In genomic region chr14:68791078-68791983, GRCh38 we compare ENCODE assay signal across 8 cellular contexts. TPM values are rescaled to one million over a fixed set of nuclear protein-coding genes. Genes with fewer than 3 reads are reported as not detected.
DNase-seq lines count a peak whose midpoint lies in the region; ATAC-seq and TF ChIP-seq lines count a peak whose summit lies in the region.

No MANE protein-coding gene starts in this region.

- peaks cover 20% of the 10 kb centered on the region; the same call in 1 of the 2 replicates for H3K4me1 ChIP-seq in HUES6 (ENCODE audit: control insufficient read depth, insufficient read depth, low read length)
- peaks cover 0 to 28% of the 10 kb centered on the region in 2 donors for H3K4me1 ChIP-seq in ascending aorta

- peaks cover 5 to 17% (median 14%) of the 10 kb centered on the region in 3 donors for H3K27me3 Mint-ChIP-seq in CD14-positive monocyte (ENCODE audit: low read depth in 3 of 3)
- no peaks in the 10 kb centered on the region for H3K27me3 Mint-ChIP-seq in stimulated activated naive CD8-positive, alpha-beta T cell treated with anti-CD3 and anti-CD28 coated beads, Interleukin-15, amount 100 ng/mL, for 72 hours

- TF ChIP-seq CTCF in CD14-positive monocyte (IDR thresholded peaks at IDR 0.05) (no peak), ascending aorta (IDR thresholded peaks at IDR 0.05) (no peak), kidney epithelial cell (IDR thresholded peaks at IDR 0.05; ENCODE audit: insufficient read depth, low read length, poor library complexity, severe bottlenecking) (no peak)

- H3K36me3 ChIP-seq in HUES6 (ENCODE audit: control insufficient read depth, insufficient read depth, low read length) (peaks cover 55% of the 10 kb centered on the region), ascending aorta (peaks cover 11 to 29% of the 10 kb centered on the region in 2 donors), kidney epithelial cell (ENCODE audit: control insufficient read depth, insufficient read depth, low read length) (peaks cover 16% of the 10 kb centered on the region)

- H3K4me3 ChIP-seq in HUES6 (ENCODE audit: low read depth, low read length), result peak overlapping the region; percentile 96
- H3K4me3 ChIP-seq in ascending aorta, result peak overlapping the region; percentile 77 to 92
- peak overlapping the region; percentile 71 for H3K4me3 ChIP-seq in kidney epithelial cell (ENCODE audit: low read depth, low read length)

- peaks cover 53% of the 10 kb centered on the region for H3K4me1 Mint-ChIP-seq in CD14-positive monocyte
- peaks cover 51% of the 10 kb centered on the region for H3K4me1 Mint-ChIP-seq in stimulated activated naive CD8-positive, alpha-beta T cell treated with anti-CD3 and anti-CD28 coated beads, Interleukin-15, amount 100 ng/mL, for 72 hours

- peak overlapping the region; percentile 100; the same call in 1 of the 2 replicates for H3K27ac ChIP-seq in HUES6 (ENCODE audit: low read depth, low read length)
- peak overlapping the region; percentile 100 for H3K27ac ChIP-seq in ascending aorta

- peaks cover 0 to 15% (median 2%) of the 10 kb centered on the region in 7 donors for H3K9me3 Mint-ChIP-seq in CD14-positive monocyte
- no peaks in the 10 kb centered on the region for H3K9me3 Mint-ChIP-seq in stimulated activated naive CD8-positive, alpha-beta T cell treated with anti-CD3 and anti-CD28 coated beads, Interleukin-15, amount 100 ng/mL, for 72 hours

- H3K9me3 ChIP-seq in HUES6 (ENCODE audit: control insufficient read depth, insufficient read depth, low read depth, low read length) (no peaks in the 10 kb centered on the region), ascending aorta (no peaks in the 10 kb centered on the region)

- no peaks in the 10 kb centered on the region for H3K27me3 ChIP-seq in HUES6 (ENCODE audit: control insufficient read depth, insufficient read depth, low read length)
- no peaks in the 10 kb centered on the region for H3K27me3 ChIP-seq in ascending aorta
- no peaks in the 10 kb centered on the region for H3K27me3 ChIP-seq in kidney epithelial cell (ENCODE audit: control insufficient read depth, insufficient read depth, low read length)

- intact Hi-C loops in CD14-positive monocyte (cut with micrococcal nuclease), result loop anchor here (5.0 to 10.0 kb wide), 9 partner anchors 59 to 827 kb away; no protein-coding TSS in a partner anchor
- intact Hi-C loops in ascending aorta (cut with DNase I), result loop anchor here (2.0 to 5.0 kb wide), 3 partner anchors 151 to 649 kb away; no protein-coding TSS in a partner anchor

- ATAC-seq in stimulated activated naive CD8-positive, alpha-beta T cell treated with anti-CD3 and anti-CD28 coated beads, Interleukin-15, amount 100 ng/mL, for 72 hours, result no peak
- ATAC-seq in GM21825 (IDR thresholded peaks at IDR 0.05; ENCODE audit: unreplicated experiment) (no peak), GM21619 (IDR thresholded peaks at IDR 0.05; ENCODE audit: unreplicated experiment) (no peak)

- H3K36me3 Mint-ChIP-seq in CD14-positive monocyte, result peaks cover 53 to 59% of the 10 kb centered on the region in 2 donors

- peak overlapping the region; percentile 98 for H3K9ac ChIP-seq in HUES6 (ENCODE audit: low read length)

- H3K27ac Mint-ChIP-seq in CD14-positive monocyte, result peak overlapping the region; percentile 84 to 100 (median 99)
- peak overlapping the region; percentile 95 to 100 for H3K27ac Mint-ChIP-seq in stimulated activated naive CD8-positive, alpha-beta T cell treated with anti-CD3 and anti-CD28 coated beads, Interleukin-15, amount 100 ng/mL, for 72 hours

- peak; percentile 42 for DNase-seq in CD14-positive monocyte (ENCODE audit: low spot score)
- DNase-seq in ascending aorta (ENCODE audit: low spot score in 2 of 2), result peak in 1 of 2 donors; percentile 62
- DNase-seq in kidney epithelial cell (ENCODE audit: low read depth), result no peak
- DNase-seq in stimulated activated naive CD8-positive, alpha-beta T cell treated with anti-CD3 and anti-CD28 coated beads, Interleukin-15, amount 100 ng/mL, for 72 hours, result peak; percentile 26 to 33
- no peak for DNase-seq in T-helper 9 cell

- H3K4me3 Mint-ChIP-seq in CD14-positive monocyte, result peak overlapping the region; percentile 95 to 100
- H3K4me3 Mint-ChIP-seq in stimulated activated naive CD8-positive, alpha-beta T cell treated with anti-CD3 and anti-CD28 coated beads, Interleukin-15, amount 100 ng/mL, for 72 hours, result peak overlapping the region; percentile 92 to 96

RNA-seq across cellular contexts. Expression of gene ZFP36L1, which starts 1.5 kb away (rescaled TPM):
- 100 to 1,000 TPM; 151 to 185 TPM for polyA plus RNA-seq in CD14-positive monocyte
- total RNA-seq in ascending aorta, result 772 TPM
- 144 and 273 TPM in 2 replicates for total RNA-seq in kidney epithelial cell

Comparison
In these comparisons a context has a peak if more than half of its experiments do, and no peak if none do; other contexts are left out.
1. DNase-seq: peak in CD14-positive monocyte (single experiment) and stimulated activated naive CD8-positive, alpha-beta T cell treated with anti-CD3 and anti-CD28 coated beads, Interleukin-15, amount 100 ng/mL, for 72 hours (2 of 2); none in kidney epithelial cell (single experiment) and T-helper 9 cell (single experiment).
2. Peak in every context shown above with its lines, with median percentiles within 50 percentile points of each other: H3K4me3 ChIP-seq.